In genomic region chr1:214902636-214903320, GRCh38 we compare ENCODE assay signal across 17 cellular contexts.
DNase-seq lines count a peak whose midpoint lies in the region; ATAC-seq and TF ChIP-seq lines count a peak whose summit lies in the region.
"Had no signal": no experiment of that assay in that cellular context is flagged by ENCODE, and none has a peak within 500 bp of the region (broad histone marks: within the 10 kb centered on the region; RNA-seq: fewer than 3 reads in every experiment).

No MANE protein-coding gene starts in this region.

- H3K9me3 ChIP-seq in fibroblast of lung (ENCODE audit: control insufficient read depth, insufficient read depth, low read depth, low read length) (no peaks in the 10 kb centered on the region), skeletal muscle satellite cell (replicated peaks; ENCODE audit: low read length) (no peaks in the 10 kb centered on the region)
- H3K9me3 ChIP-seq: Peyer's patch had no signal

- H3K27me3 ChIP-seq in fibroblast of lung (ENCODE audit: control insufficient read depth, insufficient read depth, low read length) (no peaks in the 10 kb centered on the region), skeletal muscle satellite cell (ENCODE audit: control insufficient read depth, insufficient read depth, low read length) (no peaks in the 10 kb centered on the region)
- H3K27me3 ChIP-seq: Peyer's patch had no signal

- TF ChIP-seq CTCF in fibroblast of lung (conservative IDR thresholded peaks at IDR 0.05 in 1 of 2, IDR thresholded peaks at IDR 0.05 in 1 of 2; ENCODE audit: low read depth in 1 of 2, low read length in 2 of 2): no peak

- H3K4me1 ChIP-seq in fibroblast of lung (ENCODE audit: control insufficient read depth, extremely low read depth, insufficient read depth, low read length) (peaks cover 2% of the 10 kb centered on the region), skeletal muscle satellite cell (ENCODE audit: control insufficient read depth, insufficient read depth, low read length) (peaks cover 39% of the 10 kb centered on the region)
- H3K4me1 ChIP-seq: Peyer's patch had no signal

- intact Hi-C loops in left colon (cut with DNase I, micrococcal nuclease): no loop called here

- no peak overlapping the region for H3K4me3 ChIP-seq in fibroblast of lung (replicated peaks in 1 of 4; ENCODE audit: control extremely low read depth in 1 of 4, insufficient read depth in 1 of 4, low read depth in 3 of 4, low read length in 4 of 4)
- no peak overlapping the region for H3K4me3 ChIP-seq in skeletal muscle satellite cell (ENCODE audit: low read length)
- H3K4me3 ChIP-seq: Peyer's patch had no signal

- no peak overlapping the region for H2AFZ ChIP-seq in fibroblast of lung (ENCODE audit: low read length)

- no peaks in the 10 kb centered on the region for H4K20me1 ChIP-seq in fibroblast of lung (ENCODE audit: control insufficient read depth, extremely low read depth, insufficient read depth, low read length)

- H3K36me3 ChIP-seq in fibroblast of lung (ENCODE audit: control insufficient read depth, insufficient read depth, low read length) (no peaks in the 10 kb centered on the region), skeletal muscle satellite cell (ENCODE audit: insufficient read depth, low read length) (no peaks in the 10 kb centered on the region)
- H3K36me3 ChIP-seq: Peyer's patch had no signal

- no peak overlapping the region for H3K27ac ChIP-seq in fibroblast of lung (ENCODE audit: insufficient read depth, low read length)
- H3K27ac ChIP-seq: 22Rv1, Peyer's patch had no signal

- ATAC-seq in SK-N-SH treated with all-trans-retinoic acid at 6 μM for 48 hours (peak; percentile 54), left colon (no peak), GM21717 (IDR thresholded peaks at IDR 0.05; ENCODE audit: unreplicated experiment) (no peak)
- ATAC-seq: activated CD4-positive, alpha-beta T cell treated with anti-CD3 and anti-CD28 coated beads for 36 hours; T-cell had no signal

- H3K4me2 ChIP-seq in fibroblast of lung (ENCODE audit: extremely low read depth, insufficient read depth, low read length) (no peak overlapping the region), skeletal muscle satellite cell (ENCODE audit: low read length) (peak overlapping the region; percentile 54)

- DNase-seq in DMS53 (lab: John Stamatoyannopoulos, UW) (peak; percentile 11), DMS53 treated with DMSO at 0.1 percent for 48 hours (lab: John Stamatoyannopoulos, UW; ENCODE audit: unreplicated experiment) (no peak), fibroblast of lung (ENCODE audit: low read depth in 2 of 2) (peak; percentile 47 to 76), left colon (no peak), NOMO-1 treated with DMSO at 0.1 percent for 48 hours (lab: John Stamatoyannopoulos, UW; ENCODE audit: unreplicated experiment) (no peak)
- DNase-seq: activated CD4-positive, alpha-beta T cell treated with anti-CD3 and anti-CD28 coated beads for 36 hours; activated T-cell treated with anti-CD3 and anti-CD28 coated beads for 4 hours; CD8-positive, alpha-beta memory T cell; NCI-H1694; NCI-H524; nucleus accumbens; Peyer's patch; T-cell had no signal

- H3K9ac ChIP-seq in fibroblast of lung (ENCODE audit: insufficient read depth, low read length) (no peak overlapping the region), skeletal muscle satellite cell (ENCODE audit: low read depth, low read length) (peak overlapping the region; percentile 39)

- no peaks in the 10 kb centered on the region for H3K79me2 ChIP-seq in fibroblast of lung (ENCODE audit: control insufficient read depth, insufficient read depth, low read length)

TF ChIP-seq in SK-N-SH treated with all-trans-retinoic acid at 6 μM for 48 hours, 23 proteins besides CTCF, POLR2A, EP300 and RAD21:
- TF ChIP-seq TOX (CRISPR knock-in tag; IDR thresholded peaks at IDR 0.05; ENCODE audit: borderline replicate concordance) (no peak), ZC3H10 (CRISPR knock-in tag; IDR thresholded peaks at IDR 0.05) (peak; percentile 19; the same call in 1 of the 2 replicates)
TF ChIP-seq in SK-N-SH treated with all-trans-retinoic acid at 6 μM for 48 hours: peak in this region for 1.

Comparison
In these comparisons a context has a peak if more than half of its experiments do, and no peak if none do; other contexts are left out.
1. DNase-seq: peak in DMS53 (single experiment) and fibroblast of lung (2 of 2); none in DMS53 treated with DMSO at 0.1 percent for 48 hours (single experiment), left colon (0 of 2) and NOMO-1 treated with DMSO at 0.1 percent for 48 hours (single experiment).